Comparison of ENCODE assay signal across 8 cellular contexts in genomic region chrX:101415180-101416130, GRCh38. TPM values are rescaled to one million over a fixed set of nuclear protein-coding genes. Genes with fewer than 3 reads are reported as not detected.
DNase-seq lines count a peak whose midpoint lies in the region; ATAC-seq and TF ChIP-seq lines count a peak whose summit lies in the region.

No MANE protein-coding gene starts in this region.

- in situ Hi-C loops in GM13976 (cut with MboI; ENCODE audit: low sequenced_read_pairs, unreplicated experiment), result loop anchor here (10.0 kb wide), 1 partner anchor 379 kb away; no protein-coding TSS in a partner anchor

- peak; percentile 43 for DNase-seq in AG20443 (ENCODE audit: low spot score)
- peak; percentile 65 for DNase-seq in GM13976 (ENCODE audit: low spot score)
- DNase-seq in NCI-H146 treated with DMSO at 0.1 percent for 48 hours (lab: John Stamatoyannopoulos, UW; ENCODE audit: unreplicated experiment), result peak; percentile 32
- peak; percentile 13 for DNase-seq in UCSD-AML1 (lab: John Stamatoyannopoulos, UW; ENCODE audit: unreplicated experiment)
- DNase-seq in epidermal melanocyte (ENCODE audit: insufficient read length, low spot score), result peak; percentile 26
- DNase-seq in myocyte (ENCODE audit: low read depth), result peak; percentile 76

- TF ChIP-seq CTCF in GM13976 (IDR thresholded peaks at IDR 0.05; ENCODE audit: borderline replicate concordance, control extremely low read depth, extremely low read depth, insufficient read depth, missing control alignments), result peak; percentile 45

- ATAC-seq in HG02798 (IDR thresholded peaks at IDR 0.05; ENCODE audit: poor library complexity, unreplicated experiment) (peak; percentile 66), HG02970 (IDR thresholded peaks at IDR 0.05; ENCODE audit: low FRiP score, unreplicated experiment) (no peak)

RNA-seq across cellular contexts. Expression of gene HNRNPH2, which starts 7.4 kb away (rescaled TPM):
- total RNA-seq in myocyte, result 79.3 and 95.6 TPM in 2 replicates
- 51.3 TPM for polyA plus RNA-seq in myocyte (2012)

RNA-seq across cellular contexts. Expression of gene GLA, which starts 7.7 kb away (rescaled TPM):
- total RNA-seq in myocyte, result 23.7 and 33.7 TPM in 2 replicates
- polyA plus RNA-seq in myocyte (2012), result 25.2 TPM

RNA-seq across cellular contexts. Expression of gene RPL36A, which starts 24.6 kb away (rescaled TPM):
- 815 and 1,644 TPM in 2 replicates for total RNA-seq in myocyte
- polyA plus RNA-seq in myocyte (2012), result 1,110 TPM

RNA-seq across cellular contexts. Expression of gene BTK, which starts 29.5 kb away (rescaled TPM):
- total RNA-seq in myocyte, result not detected in 2 replicates
- polyA plus RNA-seq in myocyte (2012), result not detected

Comparison
In these comparisons a context has a peak if more than half of its experiments do, and no peak if none do; other contexts are left out.
1. DNase-seq: peak in every context shown above with its lines; median percentile 76 in myocyte; 65 in GM13976; 43 in AG20443; 32 in NCI-H146 treated with DMSO at 0.1 percent for 48 hours; 26 in epidermal melanocyte; 13 in UCSD-AML1.